In the genomic region with DNA sequence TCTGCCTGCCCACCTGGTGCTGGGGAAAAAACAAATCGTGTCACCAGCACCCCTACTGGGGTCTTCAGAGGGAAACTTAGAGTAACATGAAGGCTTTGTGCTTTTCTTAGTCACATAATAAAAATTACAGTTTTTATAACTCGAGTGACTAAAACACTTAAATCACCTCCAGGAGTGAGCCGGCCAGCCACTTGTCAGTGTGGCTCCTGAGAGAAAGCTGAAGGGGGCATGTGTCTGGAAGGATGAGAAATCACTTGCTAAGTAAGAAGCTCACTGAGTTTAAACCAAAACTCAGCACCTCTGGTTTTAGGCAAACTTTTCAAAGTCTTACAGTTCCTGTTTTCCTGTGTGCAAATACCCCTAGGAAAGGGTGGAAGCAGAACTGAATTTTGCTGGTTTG, we compare ENCODE assay signal across 28 cellular contexts.
"Had no signal": no experiment of that assay in that cellular context is flagged by ENCODE, and none has a peak within 500 bp of the region (broad histone marks: within the 10 kb centered on the region; RNA-seq: fewer than 3 reads in every experiment).

No MANE protein-coding gene starts in this region.

- H3K4me3 ChIP-seq: pancreas, prostate gland, right lobe of liver, sigmoid colon, suprapubic skin, testis, tibial nerve, upper lobe of right lung, uterus had no signal

- H3K4me1 Mint-ChIP-seq: naive B cell; naive thymus-derived CD8-positive, alpha-beta T cell; nephron progenitor cell; stimulated activated memory B cell treated with anti-CD40 and anti-IgM and Interleukin-4, amounts not matched to agents 10 μg/mL and 1 μg/mL and 100 μg/mL, for 72 hours; stimulated activated naive CD8-positive, alpha-beta T cell treated with anti-CD3 and anti-CD28 coated beads, Interleukin-15, amount 100 ng/mL, for 72 hours had no signal

- H3K4me3 Mint-ChIP-seq: naive B cell; naive thymus-derived CD8-positive, alpha-beta T cell; natural killer cell treated with Interleukin-12 subunit alpha and Interleukin-12 subunit beta and Interleukin-15 and Interleukin-18, amount 100 ng/mL, for 72 hours; nephron progenitor cell; neural crest cell; stimulated activated memory B cell treated with anti-CD40 and anti-IgM and Interleukin-4, amounts not matched to agents 10 μg/mL and 1 μg/mL and 100 μg/mL, for 72 hours; stimulated activated naive CD8-positive, alpha-beta T cell treated with anti-CD3 and anti-CD28 coated beads, Interleukin-15, amount 100 ng/mL, for 72 hours had no signal

- H3K4me1 ChIP-seq: pancreas, prostate gland, right lobe of liver, sigmoid colon, suprapubic skin, testis, upper lobe of right lung, uterus had no signal

- H3K27me3 ChIP-seq: pancreas, right lobe of liver, sigmoid colon, suprapubic skin, testis, tibial nerve, upper lobe of right lung, uterus had no signal

- H3K9me3 ChIP-seq: pancreas, prostate gland, right lobe of liver, sigmoid colon, suprapubic skin, testis, tibial nerve, upper lobe of right lung, uterus had no signal

- DNase-seq: naive B cell; naive thymus-derived CD8-positive, alpha-beta T cell; nephron progenitor cell; nucleus accumbens; pancreas; retina; right cardiac atrium; right lobe of liver; sigmoid colon; small intestine; stimulated activated CD4-positive, alpha-beta T cell treated with anti-CD3 and anti-CD28 coated beads, Interleukin-12 subunit alpha, Interleukin-12 subunit beta, amount 100 ng/mL, for 4 hours; stimulated activated CD4-positive, alpha-beta T cell treated with anti-CD3 and anti-CD28 coated beads, Interleukin-1b, Interleukin-23, amount 100 ng/mL, for 48 hours; stimulated activated CD4-positive, alpha-beta T cell treated with anti-CD3 and anti-CD28 coated beads, Interleukin-4, amount 100 ng/mL, for 1 hour; stimulated activated CD4-positive, alpha-beta T cell treated with anti-CD3 and anti-CD28 coated beads, Interleukin-4, amount 100 ng/mL, for 4 hours; stimulated activated CD8-positive, alpha-beta memory T cell treated with anti-CD3 and anti-CD28 coated beads, Interleukin-4, amount 100 ng/mL, for 48 hours; stimulated activated naive CD4-positive, alpha-beta T cell; stimulated activated naive CD8-positive, alpha-beta T cell treated with anti-CD3 and anti-CD28 coated beads, Interleukin-15, amount 100 ng/mL, for 72 hours; stimulated activated naive CD8-positive, alpha-beta T cell treated with anti-CD3 and anti-CD28 coated beads, Interleukin-15, Interleukin-2, amounts not matched to agents 100 U/mL and 50 U/mL, for 24 hours; substantia nigra; testis; upper lobe of right lung; uterus had no signal

- H3K36me3 ChIP-seq: pancreas, prostate gland, right lobe of liver, sigmoid colon, suprapubic skin, tibial nerve, upper lobe of right lung, uterus had no signal

- H3K36me3 Mint-ChIP-seq: naive B cell; naive thymus-derived CD8-positive, alpha-beta T cell; natural killer cell treated with Interleukin-12 subunit alpha and Interleukin-12 subunit beta and Interleukin-15 and Interleukin-18, amount 100 ng/mL, for 72 hours; stimulated activated memory B cell treated with anti-CD40 and anti-IgM and Interleukin-4, amounts not matched to agents 10 μg/mL and 1 μg/mL and 100 μg/mL, for 72 hours had no signal

- H3K27me3 Mint-ChIP-seq: natural killer cell treated with Interleukin-12 subunit alpha and Interleukin-12 subunit beta and Interleukin-15 and Interleukin-18, amount 100 ng/mL, for 72 hours; stimulated activated memory B cell treated with anti-CD40 and anti-IgM and Interleukin-4, amounts not matched to agents 10 μg/mL and 1 μg/mL and 100 μg/mL, for 72 hours; stimulated activated naive CD8-positive, alpha-beta T cell treated with anti-CD3 and anti-CD28 coated beads, Interleukin-15, amount 100 ng/mL, for 72 hours had no signal

- H3K9me3 Mint-ChIP-seq: naive thymus-derived CD8-positive, alpha-beta T cell; natural killer cell treated with Interleukin-12 subunit alpha and Interleukin-12 subunit beta and Interleukin-15 and Interleukin-18, amount 100 ng/mL, for 72 hours; neural crest cell; stimulated activated memory B cell treated with anti-CD40 and anti-IgM and Interleukin-4, amounts not matched to agents 10 μg/mL and 1 μg/mL and 100 μg/mL, for 72 hours; stimulated activated naive CD8-positive, alpha-beta T cell treated with anti-CD3 and anti-CD28 coated beads, Interleukin-15, amount 100 ng/mL, for 72 hours had no signal

- H3K27ac Mint-ChIP-seq: naive B cell; naive thymus-derived CD8-positive, alpha-beta T cell; natural killer cell treated with Interleukin-12 subunit alpha and Interleukin-12 subunit beta and Interleukin-15 and Interleukin-18, amount 100 ng/mL, for 72 hours; nephron progenitor cell; stimulated activated memory B cell treated with anti-CD40 and anti-IgM and Interleukin-4, amounts not matched to agents 10 μg/mL and 1 μg/mL and 100 μg/mL, for 72 hours; stimulated activated naive CD8-positive, alpha-beta T cell treated with anti-CD3 and anti-CD28 coated beads, Interleukin-15, amount 100 ng/mL, for 72 hours had no signal

- H3K27ac ChIP-seq: pancreas, prostate gland, right lobe of liver, sigmoid colon, suprapubic skin, testis, tibial nerve, upper lobe of right lung, uterus had no signal
